In the genomic region with DNA sequence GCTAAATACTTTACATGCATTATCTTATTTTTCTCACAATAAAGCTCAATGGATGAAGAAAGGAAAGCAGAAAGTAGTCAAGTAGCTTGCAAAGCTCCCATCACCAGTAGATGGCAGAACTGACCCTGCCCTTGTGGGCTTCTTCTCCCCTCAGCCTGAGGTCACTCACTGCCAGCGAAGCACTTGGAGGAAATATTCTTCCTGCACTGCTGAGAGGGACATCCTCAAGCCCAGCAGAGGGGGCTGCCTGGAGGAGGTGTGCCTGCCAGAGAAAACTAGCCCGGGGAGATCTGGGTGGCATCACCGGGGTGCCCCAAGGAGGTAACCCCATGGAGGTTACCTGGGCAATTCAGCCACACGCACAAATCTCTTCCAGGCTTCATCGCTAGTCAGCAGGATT, we compare ENCODE assay signal across 1 cellular context.
TF ChIP-seq lines count a peak whose summit lies in the region.

No MANE protein-coding gene starts in this region.

TF ChIP-seq in GM23338, 12 proteins besides CTCF, POLR2A, EP300 and RAD21 (continued from another document):
- TF ChIP-seq ZNF331 (CRISPR knock-in tag; IDR thresholded peaks at IDR 0.05; ENCODE audit: low read depth) (no peak), CREB1 (CRISPR knock-in tag; IDR thresholded peaks at IDR 0.05; ENCODE audit: low read depth) (no peak), JUNB (IDR thresholded peaks at IDR 0.05; ENCODE audit: unreplicated experiment) (no peak)
- TF ChIP-seq, protein P1, sequence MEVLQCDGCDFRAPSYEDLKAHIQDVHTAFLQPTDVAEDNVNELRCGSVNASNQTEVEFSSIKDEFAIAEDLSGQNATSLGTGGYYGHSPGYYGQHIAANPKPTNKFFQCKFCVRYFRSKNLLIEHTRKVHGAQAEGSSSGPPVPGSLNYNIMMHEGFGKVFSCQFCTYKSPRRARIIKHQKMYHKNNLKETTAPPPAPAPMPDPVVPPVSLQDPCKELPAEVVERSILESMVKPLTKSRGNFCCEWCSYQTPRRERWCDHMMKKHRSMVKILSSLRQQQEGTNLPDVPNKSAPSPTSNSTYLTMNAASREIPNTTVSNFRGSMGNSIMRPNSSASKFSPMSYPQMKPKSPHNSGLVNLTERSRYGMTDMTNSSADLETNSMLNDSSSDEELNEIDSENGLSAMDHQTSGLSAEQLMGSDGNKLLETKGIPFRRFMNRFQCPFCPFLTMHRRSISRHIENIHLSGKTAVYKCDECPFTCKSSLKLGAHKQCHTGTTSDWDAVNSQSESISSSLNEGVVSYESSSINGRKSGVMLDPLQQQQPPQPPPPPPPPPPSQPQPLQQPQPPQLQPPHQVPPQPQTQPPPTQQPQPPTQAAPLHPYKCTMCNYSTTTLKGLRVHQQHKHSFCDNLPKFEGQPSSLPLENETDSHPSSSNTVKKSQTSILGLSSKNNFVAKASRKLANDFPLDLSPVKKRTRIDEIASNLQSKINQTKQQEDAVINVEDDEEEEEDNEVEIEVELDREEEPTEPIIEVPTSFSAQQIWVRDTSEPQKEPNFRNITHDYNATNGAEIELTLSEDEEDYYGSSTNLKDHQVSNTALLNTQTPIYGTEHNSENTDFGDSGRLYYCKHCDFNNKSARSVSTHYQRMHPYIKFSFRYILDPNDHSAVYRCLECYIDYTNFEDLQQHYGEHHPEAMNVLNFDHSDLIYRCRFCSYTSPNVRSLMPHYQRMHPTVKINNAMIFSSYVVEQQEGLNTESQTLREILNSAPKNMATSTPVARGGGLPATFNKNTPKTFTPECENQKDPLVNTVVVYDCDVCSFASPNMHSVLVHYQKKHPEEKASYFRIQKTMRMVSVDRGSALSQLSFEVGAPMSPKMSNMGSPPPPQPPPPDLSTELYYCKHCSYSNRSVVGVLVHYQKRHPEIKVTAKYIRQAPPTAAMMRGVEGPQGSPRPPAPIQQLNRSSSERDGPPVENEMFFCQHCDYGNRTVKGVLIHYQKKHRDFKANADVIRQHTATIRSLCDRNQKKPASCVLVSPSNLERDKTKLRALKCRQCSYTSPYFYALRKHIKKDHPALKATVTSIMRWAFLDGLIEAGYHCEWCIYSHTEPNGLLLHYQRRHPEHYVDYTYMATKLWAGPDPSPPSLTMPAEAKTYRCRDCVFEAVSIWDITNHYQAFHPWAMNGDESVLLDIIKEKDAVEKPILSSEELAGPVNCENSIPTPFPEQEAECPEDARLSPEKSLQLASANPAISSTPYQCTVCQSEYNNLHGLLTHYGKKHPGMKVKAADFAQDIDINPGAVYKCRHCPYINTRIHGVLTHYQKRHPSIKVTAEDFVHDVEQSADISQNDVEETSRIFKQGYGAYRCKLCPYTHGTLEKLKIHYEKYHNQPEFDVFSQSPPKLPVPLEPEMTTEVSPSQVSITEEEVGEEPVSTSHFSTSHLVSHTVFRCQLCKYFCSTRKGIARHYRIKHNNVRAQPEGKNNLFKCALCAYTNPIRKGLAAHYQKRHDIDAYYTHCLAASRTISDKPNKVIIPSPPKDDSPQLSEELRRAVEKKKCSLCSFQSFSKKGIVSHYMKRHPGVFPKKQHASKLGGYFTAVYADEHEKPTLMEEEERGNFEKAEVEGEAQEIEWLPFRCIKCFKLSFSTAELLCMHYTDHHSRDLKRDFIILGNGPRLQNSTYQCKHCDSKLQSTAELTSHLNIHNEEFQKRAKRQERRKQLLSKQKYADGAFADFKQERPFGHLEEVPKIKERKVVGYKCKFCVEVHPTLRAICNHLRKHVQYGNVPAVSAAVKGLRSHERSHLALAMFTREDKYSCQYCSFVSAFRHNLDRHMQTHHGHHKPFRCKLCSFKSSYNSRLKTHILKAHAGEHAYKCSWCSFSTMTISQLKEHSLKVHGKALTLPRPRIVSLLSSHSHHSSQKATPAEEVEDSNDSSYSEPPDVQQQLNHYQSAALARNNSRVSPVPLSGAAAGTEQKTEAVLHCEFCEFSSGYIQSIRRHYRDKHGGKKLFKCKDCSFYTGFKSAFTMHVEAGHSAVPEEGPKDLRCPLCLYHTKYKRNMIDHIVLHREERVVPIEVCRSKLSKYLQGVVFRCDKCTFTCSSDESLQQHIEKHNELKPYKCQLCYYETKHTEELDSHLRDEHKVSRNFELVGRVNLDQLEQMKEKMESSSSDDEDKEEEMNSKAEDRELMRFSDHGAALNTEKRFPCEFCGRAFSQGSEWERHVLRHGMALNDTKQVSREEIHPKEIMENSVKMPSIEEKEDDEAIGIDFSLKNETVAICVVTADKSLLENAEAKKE (CRISPR knock-in tag; IDR thresholded peaks at IDR 0.05), result no peak
